ENCODE assay signal across 16 cellular contexts in the genomic region with DNA sequence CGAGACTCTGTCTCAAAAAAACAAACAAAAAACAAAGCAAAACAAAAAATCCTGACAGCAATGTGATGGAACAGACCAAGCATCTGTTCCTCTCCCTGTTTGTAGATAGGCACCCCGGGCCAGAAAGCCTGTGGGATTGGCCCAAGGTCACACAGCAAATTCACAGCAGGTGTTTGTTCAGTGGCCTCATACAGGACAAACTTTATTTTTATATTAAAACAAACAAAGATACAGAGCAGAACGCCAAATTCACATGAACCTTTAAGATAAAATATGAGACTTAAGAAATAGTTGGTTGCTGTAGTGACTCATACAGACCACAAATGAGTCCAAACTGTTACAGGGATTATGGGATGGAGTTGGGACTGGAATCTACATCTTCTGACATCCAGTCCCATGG. TPM values are rescaled to one million over a fixed set of nuclear protein-coding genes. Genes with fewer than 3 reads are reported as not detected.
DNase-seq lines count a peak whose midpoint lies in the region; ATAC-seq and TF ChIP-seq lines count a peak whose summit lies in the region.
"Had no signal": no experiment of that assay in that cellular context is flagged by ENCODE, and none has a peak within 500 bp of the region (broad histone marks: within the 10 kb centered on the region; RNA-seq: fewer than 3 reads in every experiment).

No MANE protein-coding gene starts in this region.

- POLR2A ChIA-PET in WTC11 (lab: Charles Lee) = no interaction called here

- DNase-seq in HT1080 (ENCODE audit: low read depth) (peak; percentile 63), astrocyte of the spinal cord (ENCODE audit: low read depth, low spot score) (peak; percentile 70), hepatic stellate cell (ENCODE audit: low spot score) (peak; percentile 44), middle frontal gyrus (ENCODE audit: extremely low spot score, low spot score) (no peak), SW 1271 (lab: John Stamatoyannopoulos, UW) (no peak), WTC11 (ENCODE audit: low spot score) (no peak)
- DNase-seq: ACHN, foreskin keratinocyte, NCI-H187 treated with DMSO at 0.1 percent for 48 hours, thyroid gland had no signal

- H3K79me2 ChIP-seq in ACC112 (ENCODE audit: control insufficient read depth, insufficient read depth, low read length, unreplicated experiment) = no peaks in the 10 kb centered on the region

- no peaks in the 10 kb centered on the region for H3K36me3 ChIP-seq in ACC112 (ENCODE audit: insufficient read depth, low read length)
- H3K36me3 ChIP-seq: thyroid gland had no signal

- H3K27ac ChIP-seq in ACC112 (ENCODE audit: low read depth, low read length) = peak overlapping the region; percentile 26; the same call in 1 of the 2 replicates
- H3K27ac ChIP-seq: foreskin keratinocyte, thyroid gland had no signal

- peaks cover 17% of the 10 kb centered on the region for H3K9me3 Mint-ChIP-seq in WTC11
- H3K9me3 Mint-ChIP-seq: activated naive CD4-positive, alpha-beta T cell treated with anti-CD3 and anti-CD28 coated beads, Interleukin-2, amount 50 U/mL, for 24 hours; dendritic cell treated with granulocyte-macrophage colony-stimulating factor and Interleukin-4, amounts not matched to agents 40 ng/mL and 50 ng/mL, for 4 days had no signal

- H3K4me1 ChIP-seq in ACC112 (ENCODE audit: control insufficient read depth, insufficient read depth, low read length, unreplicated experiment) = peaks cover 11% of the 10 kb centered on the region
- H3K4me1 ChIP-seq: foreskin keratinocyte, thyroid gland had no signal

- CTCF ChIA-PET in WTC11 (lab: Charles Lee) = interaction anchor here (0.6 kb wide), 1 partner anchor 88 kb away, joined by 3 read pairs; no protein-coding TSS in a partner anchor

- TF ChIP-seq CTCF in astrocyte of the spinal cord (IDR thresholded peaks at IDR 0.05; ENCODE audit: low read depth, low read length) (no peak), WTC11 (IDR thresholded peaks at IDR 0.05) (no peak)

- ATAC-seq in WTC11 (no peak), GM19351 (IDR thresholded peaks at IDR 0.05; ENCODE audit: unreplicated experiment) (no peak)
- ATAC-seq: foreskin keratinocyte had no signal

- no peak overlapping the region for H3K27ac Mint-ChIP-seq in WTC11
- H3K27ac Mint-ChIP-seq: activated naive CD4-positive, alpha-beta T cell treated with anti-CD3 and anti-CD28 coated beads, Interleukin-2, amount 50 U/mL, for 24 hours; dendritic cell treated with granulocyte-macrophage colony-stimulating factor and Interleukin-4, amounts not matched to agents 40 ng/mL and 50 ng/mL, for 4 days; mesothelial cell of epicardium had no signal

- H3K27me3 Mint-ChIP-seq in WTC11 (ENCODE audit: low read depth) = no peaks in the 10 kb centered on the region
- H3K27me3 Mint-ChIP-seq: activated naive CD4-positive, alpha-beta T cell treated with anti-CD3 and anti-CD28 coated beads, Interleukin-2, amount 50 U/mL, for 24 hours had no signal

- H3K36me3 Mint-ChIP-seq in WTC11 = no peaks in the 10 kb centered on the region
- H3K36me3 Mint-ChIP-seq: activated naive CD4-positive, alpha-beta T cell treated with anti-CD3 and anti-CD28 coated beads, Interleukin-2, amount 50 U/mL, for 24 hours; mesothelial cell of epicardium had no signal

- H3K4me3 ChIP-seq in ACC112 (ENCODE audit: low read depth, low read length) (no peak overlapping the region), astrocyte of the spinal cord (ENCODE audit: low read depth, low read length) (no peak overlapping the region)
- H3K4me3 ChIP-seq: thyroid gland had no signal

- no peaks in the 10 kb centered on the region for H3K4me1 Mint-ChIP-seq in WTC11
- H3K4me1 Mint-ChIP-seq: activated naive CD4-positive, alpha-beta T cell treated with anti-CD3 and anti-CD28 coated beads, Interleukin-2, amount 50 U/mL, for 24 hours had no signal

- H2AFZ ChIP-seq in ACC112 (ENCODE audit: low read length, unreplicated experiment) = no peak overlapping the region

- H3K27me3 ChIP-seq in ACC112 (ENCODE audit: insufficient read depth, low read length) = no peaks in the 10 kb centered on the region
- H3K27me3 ChIP-seq: foreskin keratinocyte, thyroid gland had no signal

- H3K4me3 Mint-ChIP-seq in WTC11 = no peak overlapping the region
- H3K4me3 Mint-ChIP-seq: activated naive CD4-positive, alpha-beta T cell treated with anti-CD3 and anti-CD28 coated beads, Interleukin-2, amount 50 U/mL, for 24 hours; dendritic cell treated with granulocyte-macrophage colony-stimulating factor and Interleukin-4, amounts not matched to agents 40 ng/mL and 50 ng/mL, for 4 days; mesothelial cell of epicardium had no signal

- in situ Hi-C loops in astrocyte of the spinal cord (cut with HindIII; ENCODE audit: low sequenced_read_pairs) = no loop called here

TF ChIP-seq in WTC11, 78 proteins besides CTCF, POLR2A, EP300 and RAD21:
- TF ChIP-seq MXD4 (CRISPR knock-in tag; IDR thresholded peaks at IDR 0.05; ENCODE audit: borderline replicate concordance) = no peak
- TF ChIP-seq, protein P1, sequence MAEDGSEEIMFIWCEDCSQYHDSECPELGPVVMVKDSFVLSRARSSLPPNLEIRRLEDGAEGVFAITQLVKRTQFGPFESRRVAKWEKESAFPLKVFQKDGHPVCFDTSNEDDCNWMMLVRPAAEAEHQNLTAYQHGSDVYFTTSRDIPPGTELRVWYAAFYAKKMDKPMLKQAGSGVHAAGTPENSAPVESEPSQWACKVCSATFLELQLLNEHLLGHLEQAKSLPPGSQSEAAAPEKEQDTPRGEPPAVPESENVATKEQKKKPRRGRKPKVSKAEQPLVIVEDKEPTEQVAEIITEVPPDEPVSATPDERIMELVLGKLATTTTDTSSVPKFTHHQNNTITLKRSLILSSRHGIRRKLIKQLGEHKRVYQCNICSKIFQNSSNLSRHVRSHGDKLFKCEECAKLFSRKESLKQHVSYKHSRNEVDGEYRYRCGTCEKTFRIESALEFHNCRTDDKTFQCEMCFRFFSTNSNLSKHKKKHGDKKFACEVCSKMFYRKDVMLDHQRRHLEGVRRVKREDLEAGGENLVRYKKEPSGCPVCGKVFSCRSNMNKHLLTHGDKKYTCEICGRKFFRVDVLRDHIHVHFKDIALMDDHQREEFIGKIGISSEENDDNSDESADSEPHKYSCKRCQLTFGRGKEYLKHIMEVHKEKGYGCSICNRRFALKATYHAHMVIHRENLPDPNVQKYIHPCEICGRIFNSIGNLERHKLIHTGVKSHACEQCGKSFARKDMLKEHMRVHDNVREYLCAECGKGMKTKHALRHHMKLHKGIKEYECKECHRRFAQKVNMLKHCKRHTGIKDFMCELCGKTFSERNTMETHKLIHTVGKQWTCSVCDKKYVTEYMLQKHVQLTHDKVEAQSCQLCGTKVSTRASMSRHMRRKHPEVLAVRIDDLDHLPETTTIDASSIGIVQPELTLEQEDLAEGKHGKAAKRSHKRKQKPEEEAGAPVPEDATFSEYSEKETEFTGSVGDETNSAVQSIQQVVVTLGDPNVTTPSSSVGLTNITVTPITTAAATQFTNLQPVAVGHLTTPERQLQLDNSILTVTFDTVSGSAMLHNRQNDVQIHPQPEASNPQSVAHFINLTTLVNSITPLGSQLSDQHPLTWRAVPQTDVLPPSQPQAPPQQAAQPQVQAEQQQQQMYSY (CRISPR knock-in tag; IDR thresholded peaks at IDR 0.05) = no peak
- TF ChIP-seq PREB (CRISPR knock-in tag; IDR thresholded peaks at IDR 0.05; ENCODE audit: borderline replicate concordance) = no peak
- TF ChIP-seq NFYB (CRISPR knock-in tag; conservative IDR thresholded peaks at IDR 0.05; ENCODE audit: low read depth) = no peak

RNA-seq across cellular contexts. Expression of gene CELA2A, which starts 2.3 kb away (rescaled TPM):
- not detected in 2 replicates for total RNA-seq in HT1080 (2014; rRNA removed; shearing (Covaris generic))
- not detected in 2 replicates for polyA plus RNA-seq in HT1080 (2015; cell fraction: cytosol; rRNA removed)
- not detected in 2 replicates for polyA plus RNA-seq in HT1080 (2015; cell fraction: nucleus; rRNA removed)
- total RNA-seq in WTC11 (2021) = 0.83 to 1.1 TPM (median 1.1 TPM) in 3 replicates
- total RNA-seq: foreskin keratinocyte, mesothelial cell of epicardium, omental fat pad, thyroid gland had no signal
- polyA plus RNA-seq: foreskin keratinocyte had no signal

RNA-seq across cellular contexts. Expression of gene CTRC, which starts 16.0 kb away (rescaled TPM):
- total RNA-seq in HT1080 (2014; rRNA removed; shearing (Covaris generic)) = not detected in 2 replicates
- polyA plus RNA-seq in HT1080 (2015; cell fraction: cytosol; rRNA removed) = not detected in 2 replicates
- 0.10 TPM in 1 of 2 replicates, not detected in the other for polyA plus RNA-seq in HT1080 (2015; cell fraction: nucleus; rRNA removed)
- total RNA-seq in WTC11 (2021) = 1.6 to 2.2 TPM (median 2.2 TPM) in 3 replicates
- total RNA-seq: foreskin keratinocyte had no signal
- polyA plus RNA-seq: foreskin keratinocyte had no signal

RNA-seq across cellular contexts. Expression of gene CELA2B, which starts 21.6 kb away (rescaled TPM):
- not detected in 2 replicates for total RNA-seq in HT1080 (2014; rRNA removed; shearing (Covaris generic))
- not detected in 2 replicates for polyA plus RNA-seq in HT1080 (2015; cell fraction: cytosol; rRNA removed)
- polyA plus RNA-seq in HT1080 (2015; cell fraction: nucleus; rRNA removed) = not detected in 2 replicates
- total RNA-seq in WTC11 (2021) = 0.55 TPM in 1 of 3 replicates, not detected in the others
- total RNA-seq: foreskin keratinocyte, mesothelial cell of epicardium, omental fat pad, thyroid gland had no signal
- polyA plus RNA-seq: foreskin keratinocyte had no signal

RNA-seq across cellular contexts. Expression of gene EFHD2, which starts 44.6 kb away (rescaled TPM):
- 134 and 169 TPM in 2 replicates for total RNA-seq in HT1080 (2014; rRNA removed; shearing (Covaris generic))
- 200 and 212 TPM in 2 replicates for polyA plus RNA-seq in HT1080 (2015; cell fraction: cytosol; rRNA removed)
- 115 and 116 TPM in 2 replicates for polyA plus RNA-seq in HT1080 (2015; cell fraction: nucleus; rRNA removed)
- total RNA-seq in WTC11 (2021) = 19.5 to 23.8 TPM (median 21.9 TPM) in 3 replicates

Comparison
In these comparisons a context has a peak if more than half of its experiments do, and no peak if none do; other contexts are left out.
1. DNase-seq: peak in HT1080 (single experiment), astrocyte of the spinal cord (single experiment) and hepatic stellate cell (single experiment); none in middle frontal gyrus (single experiment), SW 1271 (0 of 2) and WTC11 (single experiment).